ENCODE assay signal across 23 cellular contexts in the genomic region with DNA sequence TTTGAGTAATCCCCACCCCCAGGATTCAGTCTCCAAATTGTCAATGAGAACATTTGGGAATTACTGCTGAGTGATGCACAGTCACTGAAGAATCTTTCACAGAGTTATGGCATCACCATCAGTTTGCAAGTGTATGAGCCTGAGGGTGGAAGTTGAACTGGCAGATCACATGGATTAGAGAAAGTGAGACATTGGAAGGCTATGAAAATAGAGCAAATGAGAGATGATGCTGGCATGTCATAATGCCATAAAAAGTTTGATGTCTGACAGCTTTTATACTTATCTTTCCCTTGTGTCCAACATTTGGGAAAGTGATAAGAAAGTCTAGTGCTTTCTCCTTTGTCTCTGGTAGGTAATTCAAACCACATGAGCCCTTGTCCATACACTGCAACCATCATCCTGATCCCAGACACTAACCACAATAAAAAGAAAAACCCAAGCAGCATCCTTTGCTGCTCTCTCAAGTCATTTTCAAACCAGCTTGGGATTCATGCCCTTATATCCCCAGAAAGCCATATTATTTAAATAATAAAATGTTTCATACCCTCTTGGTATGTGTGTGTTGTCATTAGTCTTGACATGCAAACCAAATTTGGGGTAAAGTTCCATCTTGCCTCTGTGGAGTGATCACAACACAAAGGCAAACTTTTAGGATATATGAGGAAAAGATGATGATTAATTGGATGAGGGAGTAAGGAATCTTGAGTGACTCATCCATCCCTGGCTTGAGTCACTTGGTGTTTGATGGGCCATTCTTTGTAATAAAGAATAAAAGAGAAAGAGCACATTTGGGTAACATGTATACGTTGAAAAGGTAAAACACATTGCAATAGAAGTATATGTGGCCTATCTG.
A peak's percentile ranks its signal among the peaks of the same experiment; 100 is the strongest.
DNase-seq lines count a peak whose midpoint lies in the region; ATAC-seq and TF ChIP-seq lines count a peak whose summit lies in the region.
"Had no signal": no experiment of that assay in that cellular context is flagged by ENCODE, and none has a peak within 500 bp of the region (broad histone marks: within the 10 kb centered on the region; RNA-seq: fewer than 3 reads in every experiment).

No MANE protein-coding gene starts in this region.

- H3K27me3 ChIP-seq in foreskin keratinocyte: no peaks in the 10 kb centered on the region
- H3K27me3 ChIP-seq: spleen had no signal

- ATAC-seq in foreskin keratinocyte (peak; percentile 80), HG02938 (IDR thresholded peaks at IDR 0.05; ENCODE audit: unreplicated experiment) (no peak), Right ventricle myocardium superior (ENCODE audit: poor library complexity) (no peak)
- ATAC-seq: activated naive CD8-positive, alpha-beta T cell treated with anti-CD3 and anti-CD28 coated beads, Interleukin-2, amount 50 U/mL, for 24 hours; GM12878; left lobe of liver; stimulated activated naive B cell treated with anti-CD40 and anti-IgM and Interleukin-4, amounts not matched to agents 10 μg/mL and 1 μg/mL and 100 μg/mL, for 72 hours had no signal

- in situ Hi-C loops in astrocyte of the cerebellum (cut with HindIII; ENCODE audit: low sequenced_read_pairs): no loop called here

- H3K27ac ChIP-seq in foreskin keratinocyte: peak overlapping the region; percentile 53
- H3K27ac ChIP-seq: coronary artery, parathyroid adenoma, spleen had no signal

- no peak overlapping the region for H3K4me3 ChIP-seq in astrocyte of the cerebellum (ENCODE audit: low read depth, low read length)
- H3K4me3 ChIP-seq: coronary artery, GM12878, spleen had no signal

- DNase-seq in A172 (ENCODE audit: low spot score): peak; percentile 79
- DNase-seq in HS-5 (ENCODE audit: low read depth): peak; percentile 74
- peak; percentile 37 for DNase-seq in astrocyte of the cerebellum (ENCODE audit: low read depth)
- DNase-seq in foreskin keratinocyte: peak; percentile 83 to 91
- no peak for DNase-seq in NCI-H1048 (lab: John Stamatoyannopoulos, UW)
- DNase-seq in NCI-H2029 treated with DMSO at 0.1 percent for 48 hours (lab: John Stamatoyannopoulos, UW): no peak
- DNase-seq in Right ventricle myocardium superior: no peak
- DNase-seq: 8988T; activated naive CD8-positive, alpha-beta T cell treated with anti-CD3 and anti-CD28 coated beads, Interleukin-2, amount 50 U/mL, for 24 hours; activated T-cell treated with anti-CD3 and anti-CD28 coated beads, Interleukin-2, amount 50 U/mL, for 48 hours; CD8-positive, alpha-beta memory T cell; H9; KBM-7; NCI-H1694; NCI-H510A treated with DMSO at 0.1 percent for 48 hours; spleen; stimulated activated naive B cell treated with anti-CD40 and anti-IgM and Interleukin-4, amounts not matched to agents 10 μg/mL and 1 μg/mL and 100 μg/mL, for 72 hours; trophoblast cell had no signal

- TF ChIP-seq CTCF in astrocyte of the cerebellum (IDR thresholded peaks at IDR 0.05; ENCODE audit: low read depth, low read length, missing control alignments): no peak
- no peak for TF ChIP-seq CTCF in foreskin keratinocyte (conservative IDR thresholded peaks at IDR 0.05)

- intact Hi-C loops in Right ventricle myocardium superior (cut with DNase I): no loop called here

- H3K4me1 ChIP-seq in foreskin keratinocyte: peaks cover 18% of the 10 kb centered on the region
- H3K4me1 ChIP-seq: parathyroid adenoma, spleen had no signal

Comparison
In these comparisons a context has a peak if more than half of its experiments do, and no peak if none do; other contexts are left out.
1. DNase-seq: peak in A172 (single experiment), HS-5 (single experiment), astrocyte of the cerebellum (single experiment) and foreskin keratinocyte (2 of 2); none in NCI-H1048 (single experiment), NCI-H2029 treated with DMSO at 0.1 percent for 48 hours (single experiment) and Right ventricle myocardium superior (single experiment).